ENCODE assay signal across 17 cellular contexts in the genomic region with DNA sequence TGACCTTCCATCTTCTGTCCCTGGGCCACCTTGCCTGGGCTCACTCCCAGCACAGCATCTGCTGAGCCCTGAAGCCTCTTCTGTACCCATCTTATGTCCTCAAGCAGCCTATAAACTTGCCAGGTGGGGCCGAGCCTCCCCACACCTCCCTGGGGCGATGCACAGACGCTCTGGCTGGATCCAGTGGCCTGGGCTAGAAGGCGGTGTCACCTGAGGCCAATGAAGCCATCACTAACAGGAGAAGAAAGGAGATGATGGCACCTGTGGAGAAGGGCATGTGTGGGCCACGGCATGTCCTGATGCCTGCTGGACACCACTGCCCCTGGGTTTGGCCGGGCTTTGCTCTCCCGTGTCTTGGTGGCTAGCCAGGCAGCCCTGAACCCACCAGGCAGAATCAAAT. TPM values are rescaled to one million over a fixed set of nuclear protein-coding genes. Genes with fewer than 3 reads are reported as not detected.
A peak's percentile ranks its signal among the peaks of the same experiment; 100 is the strongest.
DNase-seq lines count a peak whose midpoint lies in the region; ATAC-seq and TF ChIP-seq lines count a peak whose summit lies in the region.
"Had no signal": no experiment of that assay in that cellular context is flagged by ENCODE, and none has a peak within 500 bp of the region (broad histone marks: within the 10 kb centered on the region; RNA-seq: fewer than 3 reads in every experiment).

No MANE protein-coding gene starts in this region.

- H3K4me3 ChIP-seq in IMR-90 (ENCODE audit: insufficient read depth, low read depth, low read length), result no peak overlapping the region
- H3K4me3 ChIP-seq in ascending aorta, result no peak overlapping the region
- no peak overlapping the region for H3K4me3 ChIP-seq in testis
- H3K4me3 ChIP-seq in foreskin fibroblast (ENCODE audit: low read depth in 1 of 2, low read length in 2 of 2), result no peak overlapping the region
- H3K4me3 ChIP-seq: GM12878, GM23338 had no signal

- dilution Hi-C loops in IMR-90 (cut with HindIII; ENCODE audit: low sequenced_read_pairs, unreplicated experiment), result no loop called here

- H2AK9ac ChIP-seq in IMR-90 (replicated peaks; ENCODE audit: low read depth, low read length, poor library complexity), result peak overlapping the region; percentile 29

- H4K20me1 ChIP-seq in IMR-90 (ENCODE audit: insufficient read depth, low read length), result peaks cover 9% of the 10 kb centered on the region

- no peak overlapping the region for H4K8ac ChIP-seq in IMR-90 (ENCODE audit: low read depth in 2 of 2, low read length in 2 of 2)

- ATAC-seq in IMR-90 (ENCODE audit: low read depth), result no peak
- ATAC-seq in left ventricle myocardium superior, result no peak
- ATAC-seq: GM12878, GM23338, HCT116, Panc1 had no signal

- BruUV-seq in IMR-90 (replicated peaks; lab: Mats Ljungman, UMichigan), result no TSS peak

- H3K9ac ChIP-seq in IMR-90 (ENCODE audit: low read depth, low read length), result no peak overlapping the region

- no peak overlapping the region for H2BK5ac ChIP-seq in IMR-90 (ENCODE audit: low read depth, low read length, poor library complexity, severe bottlenecking)

- H3K36me3 ChIP-seq in IMR-90 (ENCODE audit: control insufficient read depth, insufficient read depth, low read length) (no peaks in the 10 kb centered on the region), ascending aorta (no peaks in the 10 kb centered on the region), testis (ENCODE audit: low read depth, missing control alignments) (no peaks in the 10 kb centered on the region)

- H2AFZ ChIP-seq in IMR-90 (replicated peaks; ENCODE audit: low read length, poor library complexity), result no peak overlapping the region
- H2AFZ ChIP-seq: GM23338 had no signal

- no peak overlapping the region for H3K14ac ChIP-seq in IMR-90 (replicated peaks; ENCODE audit: low read depth, low read length)

- peaks cover 12% of the 10 kb centered on the region for H3K9me1 ChIP-seq in IMR-90 (ENCODE audit: insufficient read depth, low read length)

- H3K56ac ChIP-seq in IMR-90 (ENCODE audit: extremely low read depth, insufficient read depth, low read length), result no peak overlapping the region

- WGBS in IMR-90 (ENCODE audit: extremely low coverage in 2 of 2, insufficient read length in 1 of 2), 2 experiments, result 93% methylated on average over 4 of the region's 7 CpGs; no CpG with 5 or more reads in 1 of the 2 experiments
- 66% methylated on average over 7 of the region's 7 CpGs; no CpG with 5 or more reads in 1 of the 2 donors for WGBS in testis, 2 donors

- H3K27me3 ChIP-seq in IMR-90 (ENCODE audit: control insufficient read depth, insufficient read depth, low read length) (no peaks in the 10 kb centered on the region), ascending aorta (no peaks in the 10 kb centered on the region), testis (no peaks in the 10 kb centered on the region)

- H3K4me2 ChIP-seq in IMR-90 (ENCODE audit: low read depth, low read length), result no peak overlapping the region
- H3K4me2 ChIP-seq: GM23338 had no signal

- no peak for TF ChIP-seq RAD21 in IMR-90 (IDR thresholded peaks at IDR 0.05; ENCODE audit: low read length)

- H2AK5ac ChIP-seq in IMR-90 (ENCODE audit: low read depth, low read length), result peak overlapping the region; percentile 39; the same call in 1 of the 2 replicates

- POLR2A ChIA-PET in IMR-90 (lab: Charles Lee; ENCODE audit: unreplicated experiment), result no interaction called here

- H3K4me1 ChIP-seq in IMR-90 (ENCODE audit: control insufficient read depth, insufficient read depth, low read length), result peaks cover 9% of the 10 kb centered on the region
- peaks cover 0 to 18% of the 10 kb centered on the region in 2 donors for H3K4me1 ChIP-seq in ascending aorta
- peaks cover 59% of the 10 kb centered on the region for H3K4me1 ChIP-seq in testis

- TF ChIP-seq POLR2A in IMR-90 (IDR thresholded peaks at IDR 0.05; ENCODE audit: low read depth, low read length), result no peak
- no peak for TF ChIP-seq POLR2A in testis (IDR thresholded peaks at IDR 0.05)

- no peak for TF ChIP-seq CTCF in IMR-90 (conservative IDR thresholded peaks at IDR 0.05; ENCODE audit: low read depth, low read length)
- TF ChIP-seq CTCF in ascending aorta (IDR thresholded peaks at IDR 0.05), result no peak
- no peak for TF ChIP-seq CTCF in testis (IDR thresholded peaks at IDR 0.05)
- TF ChIP-seq CTCF in foreskin fibroblast (IDR thresholded peaks at IDR 0.05; ENCODE audit: low read depth, low read length), result no peak

- H3K9me3 ChIP-seq in IMR-90 (ENCODE audit: control insufficient read depth, insufficient read depth, low read length) (no peaks in the 10 kb centered on the region), ascending aorta (no peaks in the 10 kb centered on the region), testis (no peaks in the 10 kb centered on the region)

- H2BK120ac ChIP-seq in IMR-90 (ENCODE audit: low read depth, low read length), result no peak overlapping the region

- no peaks in the 10 kb centered on the region for H3K79me1 ChIP-seq in IMR-90 (ENCODE audit: low read depth in 1 of 2, low read length in 2 of 2)

- H2BK20ac ChIP-seq in IMR-90 (ENCODE audit: low read depth, low read length), result no peak overlapping the region

- no peak overlapping the region for H3K4ac ChIP-seq in IMR-90 (ENCODE audit: low read depth, low read length)

- H3K23ac ChIP-seq in IMR-90 (ENCODE audit: low read depth, low read length), result 0 out of 2 replicates have a peak overlapping the region, but pooled peaks have one; percentile 71

- H4K5ac ChIP-seq in IMR-90 (ENCODE audit: low read depth, low read length), result no peak overlapping the region

- CTCF ChIA-PET in IMR-90 (lab: Yijun Ruan, JAX), result no interaction called here

- in situ Hi-C loops in IMR-90 (cut with MboI; ENCODE audit: low sequenced_read_pairs), result no loop called here

- H3K18ac ChIP-seq in IMR-90 (ENCODE audit: low read depth, low read length), result no peak overlapping the region

- DNase-seq in IMR-90 (no peak), ascending aorta (ENCODE audit: low spot score in 2 of 2) (no peak), left ventricle myocardium superior (peak; percentile 23), testis (no peak), LoVo (ENCODE audit: low spot score) (no peak), foreskin fibroblast (no peak), NCI-H774 (lab: John Stamatoyannopoulos, UW) (no peak)
- DNase-seq: CD4-positive, alpha-beta memory T cell; DND-41; GDM1; NCI-H1417 treated with DMSO at 0.1 percent for 48 hours; NCI-H2029 treated with DMSO at 0.1 percent for 48 hours; NCI-H510A had no signal

- H2BK15ac ChIP-seq in IMR-90 (ENCODE audit: low read depth, low read length), result no peak overlapping the region

- intact Hi-C loops in IMR-90 (cut with micrococcal nuclease), result no loop called here
- intact Hi-C loops in ascending aorta (cut with DNase I), result no loop called here
- intact Hi-C loops in left ventricle myocardium superior (cut with micrococcal nuclease), result no loop called here
- intact Hi-C loops in testis (cut with DNase I; ENCODE audit: low total_unique reads), result no loop called here

- H3K27ac ChIP-seq in IMR-90 (ENCODE audit: insufficient read depth, low read length) (no peak overlapping the region), ascending aorta (peak overlapping the region; percentile 4 to 67), testis (peak overlapping the region; percentile 79 to 89)

- H4K91ac ChIP-seq in IMR-90 (ENCODE audit: insufficient read depth, low read depth, low read length), result no peak overlapping the region

TF ChIP-seq in IMR-90, 13 proteins besides CTCF, POLR2A, EP300 and RAD21:
- no peak for TF ChIP-seq MAFK (IDR thresholded peaks at IDR 0.05; ENCODE audit: low read depth, low read length)
- TF ChIP-seq CHD1 (IDR thresholded peaks at IDR 0.05; ENCODE audit: low read depth, low read length), result no peak
- TF ChIP-seq MXI1 (IDR thresholded peaks at IDR 0.05; ENCODE audit: borderline replicate concordance, low read depth, low read length), result no peak
- TF ChIP-seq, protein P1, sequence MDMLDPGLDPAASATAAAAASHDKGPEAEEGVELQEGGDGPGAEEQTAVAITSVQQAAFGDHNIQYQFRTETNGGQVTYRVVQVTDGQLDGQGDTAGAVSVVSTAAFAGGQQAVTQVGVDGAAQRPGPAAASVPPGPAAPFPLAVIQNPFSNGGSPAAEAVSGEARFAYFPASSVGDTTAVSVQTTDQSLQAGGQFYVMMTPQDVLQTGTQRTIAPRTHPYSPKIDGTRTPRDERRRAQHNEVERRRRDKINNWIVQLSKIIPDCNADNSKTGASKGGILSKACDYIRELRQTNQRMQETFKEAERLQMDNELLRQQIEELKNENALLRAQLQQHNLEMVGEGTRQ (IDR thresholded peaks at IDR 0.05; ENCODE audit: low read depth, low read length), result no peak

RNA-seq across cellular contexts. Expression of gene PEMT, which starts 45.5 kb away (rescaled TPM):
- total RNA-seq in IMR-90 (2012; rRNA removed) (23.3 and 25.0 TPM in 2 replicates), ascending aorta (690 TPM), left ventricle myocardium superior (17.9 TPM), testis (100 to 1,000 TPM in 1 of 2 donors, 10 to 100 TPM in 1; 83.1 to 120 TPM)
- polyA plus RNA-seq in IMR-90 (2012; rRNA removed) (49.5 and 54.5 TPM in 2 replicates), testis (ENCODE audit: insufficient read depth, low read depth, low replicate concordance) (66.0 TPM)
- 32.8 and 68.4 TPM in 2 replicates for polyA plus RNA-seq in IMR-90 (2012; cell fraction: cytosol; rRNA removed)
- polyA plus RNA-seq in IMR-90 (2012; cell fraction: nucleus; rRNA removed; ENCODE audit: low replicate concordance), result 12.5 and 28.3 TPM in 2 replicates

RNA-seq across cellular contexts. Expression of gene RASD1, which starts 49.8 kb away (rescaled TPM):
- total RNA-seq in IMR-90 (2012; rRNA removed), result 0.54 and 1.1 TPM in 2 replicates
- polyA plus RNA-seq in IMR-90 (2012; rRNA removed), result 1.4 and 1.8 TPM in 2 replicates
- 1.2 and 5.9 TPM in 2 replicates for polyA plus RNA-seq in IMR-90 (2012; cell fraction: cytosol; rRNA removed)
- polyA plus RNA-seq in IMR-90 (2012; cell fraction: nucleus; rRNA removed; ENCODE audit: low replicate concordance), result 8.4 and 9.1 TPM in 2 replicates
- total RNA-seq in ascending aorta, result 293 TPM
- total RNA-seq in left ventricle myocardium superior, result 50.8 TPM
- 100 to 1,000 TPM in 1 of 2 donors, 10 to 100 TPM in 1; 99.7 to 129 TPM for total RNA-seq in testis
- polyA plus RNA-seq in testis (ENCODE audit: insufficient read depth, low read depth, low replicate concordance), result 50.1 TPM
- total RNA-seq: GM12878 had no signal

Comparison
In these comparisons a context has a peak if more than half of its experiments do, and no peak if none do; other contexts are left out.
1. RNA of gene RASD1, which starts 49.8 kb away (total RNA-seq): 293 TPM in ascending aorta (single experiment), 99.7 to 129 TPM in testis and 50.8 TPM in left ventricle myocardium superior (single experiment); 0.54 to 1.1 TPM in IMR-90; every median in the first group is over 10 times any median in the second.